ENCODE assay signal across 17 cellular contexts in the genomic region with DNA sequence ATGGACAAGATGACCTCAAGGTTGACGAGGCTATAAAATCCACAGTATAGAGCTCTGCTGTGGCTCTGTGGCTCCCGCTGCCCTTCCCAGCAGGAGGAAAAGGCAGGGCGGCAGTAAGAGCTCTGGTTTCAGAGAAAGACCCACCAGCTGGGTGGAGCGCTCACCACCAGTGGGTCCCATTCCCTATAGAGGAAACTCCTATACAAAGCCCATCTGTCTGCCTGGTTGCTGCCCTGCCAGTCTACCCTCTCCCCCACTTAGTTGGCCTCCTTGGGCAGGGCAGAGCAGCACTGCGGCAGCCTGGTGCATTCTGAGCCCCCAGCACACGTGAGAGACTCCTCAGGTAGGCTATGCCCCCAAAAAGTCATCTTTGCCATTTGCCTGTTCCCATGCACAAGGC.
"Had no signal": no experiment of that assay in that cellular context is flagged by ENCODE, and none has a peak within 500 bp of the region (broad histone marks: within the 10 kb centered on the region; RNA-seq: fewer than 3 reads in every experiment).

No MANE protein-coding gene starts in this region.

- H3K9me3 Mint-ChIP-seq: activated CD4-positive, alpha-beta memory T cell treated with anti-CD3 and anti-CD28 coated beads, Interleukin-2, amount 10 ng/mL, durations not matched to agents 7 days and 5 days; activated CD4-positive, alpha-beta T cell treated with anti-CD3 and anti-CD28 coated beads, Interleukin-2, amount 10 ng/mL, durations not matched to agents 24 days and 14 days; activated naive CD4-positive, alpha-beta T cell treated with anti-CD3 and anti-CD28 coated beads, Interleukin-2, amount 50 U/mL, for 72 hours; activated T-cell treated with anti-CD3 and anti-CD28 coated beads, Interleukin-2, amount 50 U/mL, for 72 hours; central memory CD8-positive, alpha-beta T cell; mesothelial cell of epicardium; natural killer cell treated with Interleukin-12 subunit alpha and Interleukin-12 subunit beta and Interleukin-15 and Interleukin-18, amount 100 ng/mL, for 72 hours; stimulated activated memory B cell treated with anti-CD40 and anti-IgM and Interleukin-4, amounts not matched to agents 10 μg/mL and 1 μg/mL and 100 μg/mL, for 72 hours had no signal

- ATAC-seq: activated CD4-positive, CD25-positive, alpha-beta regulatory T cell treated with anti-CD3 and anti-CD28 coated beads, Interleukin-2, amount 50 U/mL, for 24 hours; activated naive CD4-positive, alpha-beta T cell treated with anti-CD3 and anti-CD28 coated beads, Interleukin-2, amount 50 U/mL, for 72 hours; activated T-cell treated with anti-CD3 and anti-CD28 coated beads, Interleukin-2, amount 50 U/mL, for 72 hours; heart right ventricle; natural killer cell treated with Interleukin-12 subunit alpha and Interleukin-12 subunit beta and Interleukin-15 and Interleukin-18, amount 100 ng/mL, for 72 hours; psoas muscle; right cardiac atrium; SK-N-SH treated with all-trans-retinoic acid at 6 μM for 48 hours; stimulated activated memory B cell treated with anti-CD40 and anti-IgM and Interleukin-4, amounts not matched to agents 10 μg/mL and 1 μg/mL and 100 μg/mL, for 72 hours had no signal

- H3K27me3 ChIP-seq: ascending aorta, brain microvascular endothelial cell, heart right ventricle had no signal

- H3K27ac Mint-ChIP-seq: activated CD4-positive, alpha-beta memory T cell treated with anti-CD3 and anti-CD28 coated beads, Interleukin-2, amount 10 ng/mL, durations not matched to agents 7 days and 5 days; activated CD4-positive, alpha-beta T cell treated with anti-CD3 and anti-CD28 coated beads, Interleukin-2, amount 10 ng/mL, durations not matched to agents 24 days and 14 days; activated naive CD4-positive, alpha-beta T cell treated with anti-CD3 and anti-CD28 coated beads, Interleukin-2, amount 50 U/mL, for 72 hours; activated T-cell treated with anti-CD3 and anti-CD28 coated beads, Interleukin-2, amount 50 U/mL, for 72 hours; mesothelial cell of epicardium; natural killer cell treated with Interleukin-12 subunit alpha and Interleukin-12 subunit beta and Interleukin-15 and Interleukin-18, amount 100 ng/mL, for 72 hours; stimulated activated memory B cell treated with anti-CD40 and anti-IgM and Interleukin-4, amounts not matched to agents 10 μg/mL and 1 μg/mL and 100 μg/mL, for 72 hours had no signal

- H3K4me3 Mint-ChIP-seq: activated CD4-positive, alpha-beta memory T cell treated with anti-CD3 and anti-CD28 coated beads, Interleukin-2, amount 10 ng/mL, durations not matched to agents 7 days and 5 days; activated CD4-positive, alpha-beta T cell treated with anti-CD3 and anti-CD28 coated beads, Interleukin-2, amount 10 ng/mL, durations not matched to agents 24 days and 14 days; activated T-cell treated with anti-CD3 and anti-CD28 coated beads, Interleukin-2, amount 50 U/mL, for 72 hours; central memory CD8-positive, alpha-beta T cell; mesothelial cell of epicardium; natural killer cell treated with Interleukin-12 subunit alpha and Interleukin-12 subunit beta and Interleukin-15 and Interleukin-18, amount 100 ng/mL, for 72 hours; stimulated activated memory B cell treated with anti-CD40 and anti-IgM and Interleukin-4, amounts not matched to agents 10 μg/mL and 1 μg/mL and 100 μg/mL, for 72 hours had no signal

- H3K36me3 ChIP-seq: ascending aorta, brain microvascular endothelial cell, heart right ventricle had no signal

- DNase-seq: activated CD4-positive, alpha-beta memory T cell treated with anti-CD3 and anti-CD28 coated beads, Interleukin-2, amount 10 ng/mL, durations not matched to agents 7 days and 5 days; activated CD4-positive, alpha-beta T cell treated with anti-CD3 and anti-CD28 coated beads, Interleukin-2, amount 10 ng/mL, durations not matched to agents 24 days and 14 days; activated T-cell treated with anti-CD3 and anti-CD28 coated beads, Interleukin-2, amount 50 U/mL, for 72 hours; brain microvascular endothelial cell; heart right ventricle; psoas muscle; right cardiac atrium had no signal

- H3K27ac ChIP-seq: brain microvascular endothelial cell, psoas muscle had no signal

- H3K4me3 ChIP-seq: ascending aorta, heart right ventricle, psoas muscle, thoracic aorta had no signal

- FAIRE-seq: keratinocyte had no signal

- H3K9me3 ChIP-seq: ascending aorta, heart right ventricle, psoas muscle, thoracic aorta had no signal

- H3K36me3 Mint-ChIP-seq: activated naive CD4-positive, alpha-beta T cell treated with anti-CD3 and anti-CD28 coated beads, Interleukin-2, amount 50 U/mL, for 72 hours; natural killer cell treated with Interleukin-12 subunit alpha and Interleukin-12 subunit beta and Interleukin-15 and Interleukin-18, amount 100 ng/mL, for 72 hours; stimulated activated memory B cell treated with anti-CD40 and anti-IgM and Interleukin-4, amounts not matched to agents 10 μg/mL and 1 μg/mL and 100 μg/mL, for 72 hours had no signal

- H3K4me1 Mint-ChIP-seq: activated CD4-positive, alpha-beta memory T cell treated with anti-CD3 and anti-CD28 coated beads, Interleukin-2, amount 10 ng/mL, durations not matched to agents 7 days and 5 days; activated CD4-positive, alpha-beta T cell treated with anti-CD3 and anti-CD28 coated beads, Interleukin-2, amount 10 ng/mL, durations not matched to agents 24 days and 14 days; central memory CD8-positive, alpha-beta T cell; stimulated activated memory B cell treated with anti-CD40 and anti-IgM and Interleukin-4, amounts not matched to agents 10 μg/mL and 1 μg/mL and 100 μg/mL, for 72 hours had no signal
